Comparison of ENCODE assay signal across 23 cellular contexts in the genomic region with DNA sequence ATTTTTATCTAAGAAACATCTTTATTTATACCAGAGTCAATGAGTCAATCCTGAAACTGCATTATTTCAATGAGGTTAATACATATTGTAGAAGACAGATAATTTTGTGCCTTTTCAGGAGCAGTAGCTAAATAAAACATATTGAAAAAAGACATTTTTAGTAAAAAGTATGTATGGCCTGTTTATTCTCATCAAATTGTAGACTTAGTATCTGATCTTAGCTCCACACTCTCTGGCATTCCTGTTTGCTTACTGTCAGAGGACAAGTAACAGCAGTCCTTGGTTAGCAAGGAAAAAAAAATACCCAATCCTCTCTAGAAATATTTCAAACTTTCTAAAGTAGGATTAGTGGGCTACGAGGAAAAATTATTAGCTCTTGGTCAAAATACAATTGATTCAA. TPM values are rescaled to one million over a fixed set of nuclear protein-coding genes. Genes with fewer than 3 reads are reported as not detected.
A peak's percentile ranks its signal among the peaks of the same experiment; 100 is the strongest.
DNase-seq lines count a peak whose midpoint lies in the region; ATAC-seq, FAIRE-seq and TF ChIP-seq lines count a peak whose summit lies in the region.
"Had no signal": no experiment of that assay in that cellular context is flagged by ENCODE, and none has a peak within 500 bp of the region (broad histone marks: within the 10 kb centered on the region; RNA-seq: fewer than 3 reads in every experiment).

No MANE protein-coding gene starts in this region.

- H3K4me1 ChIP-seq in cardiac muscle cell (ENCODE audit: low read depth) (peaks cover 16% of the 10 kb centered on the region), adipocyte (ENCODE audit: control insufficient read depth, insufficient read depth, low read length) (peaks cover 3% of the 10 kb centered on the region), smooth muscle cell (ENCODE audit: low read depth) (peaks cover 38% of the 10 kb centered on the region), neural progenitor cell (no peaks in the 10 kb centered on the region)

- no peak for ATAC-seq in left ventricle myocardium superior
- no peak for ATAC-seq in GM21576 (IDR thresholded peaks at IDR 0.05; ENCODE audit: unreplicated experiment)
- ATAC-seq: GM23338, HCT116 had no signal

- no peaks in the 10 kb centered on the region for H3K27me3 Mint-ChIP-seq in neural progenitor cell (ENCODE audit: insufficient read depth, low read depth)
- H3K27me3 Mint-ChIP-seq: B cell had no signal

- H3K9me3 ChIP-seq in cardiac muscle cell (ENCODE audit: low read depth) (no peaks in the 10 kb centered on the region), adipocyte (ENCODE audit: control insufficient read depth, low read length) (no peaks in the 10 kb centered on the region), smooth muscle cell (replicated peaks; ENCODE audit: low read depth) (no peaks in the 10 kb centered on the region), neural progenitor cell (ENCODE audit: low read depth) (no peaks in the 10 kb centered on the region)

- H3F3A ChIP-seq in smooth muscle cell (ENCODE audit: low read depth) (peaks cover 22% of the 10 kb centered on the region), neural progenitor cell (ENCODE audit: low read depth) (no peaks in the 10 kb centered on the region)

- no peaks in the 10 kb centered on the region for H3K36me3 Mint-ChIP-seq in neural progenitor cell

- intact Hi-C loops in left ventricle myocardium superior (cut with micrococcal nuclease), result no loop called here

- H4K20me1 ChIP-seq in smooth muscle cell (ENCODE audit: low read depth), result no peaks in the 10 kb centered on the region
- no peaks in the 10 kb centered on the region for H4K20me1 ChIP-seq in neural progenitor cell (ENCODE audit: low read depth)

- H3K4me3 Mint-ChIP-seq in neural progenitor cell, result no peak overlapping the region
- H3K4me3 Mint-ChIP-seq: B cell, GM23338 had no signal

- DNase-seq in cardiac muscle cell (ENCODE audit: low read depth in 1 of 2, low spot score in 1 of 2) (peak in 1 of 2 donors; percentile 26), left ventricle myocardium superior (no peak), adipocyte (ENCODE audit: low read depth) (peak; percentile 43), frontal cortex (ENCODE audit: low spot score in 2 of 2) (no peak), smooth muscle cell (lab: John Stamatoyannopoulos, UW; ENCODE audit: unreplicated experiment) (no peak), NCI-H69 (lab: John Stamatoyannopoulos, UW) (no peak), neural progenitor cell (ENCODE audit: low spot score) (no peak)
- DNase-seq: DND-41, MM.1S, NCI-H1092 treated with DMSO at 0.1 percent for 48 hours, NCI-H2227 treated with DMSO at 0.1 percent for 48 hours, NCI-H510A treated with DMSO at 0.1 percent for 48 hours, NCI-H82, PC-9, SIG-M5 had no signal

- H3K36me3 ChIP-seq in cardiac muscle cell, result no peaks in the 10 kb centered on the region
- H3K36me3 ChIP-seq in adipocyte (ENCODE audit: control insufficient read depth, insufficient read depth, low read length, severe bottlenecking), result no peaks in the 10 kb centered on the region
- no peaks in the 10 kb centered on the region for H3K36me3 ChIP-seq in smooth muscle cell (ENCODE audit: low read depth)
- no peaks in the 10 kb centered on the region for H3K36me3 ChIP-seq in neural progenitor cell

- H3K27me3 ChIP-seq in cardiac muscle cell (no peaks in the 10 kb centered on the region), adipocyte (replicated peaks; ENCODE audit: control insufficient read depth, insufficient read depth, low read length) (no peaks in the 10 kb centered on the region), smooth muscle cell (ENCODE audit: low read depth) (no peaks in the 10 kb centered on the region), neural progenitor cell (no peaks in the 10 kb centered on the region)

- 2% methylated on average over 1 of the region's 1 CpG for WGBS in smooth muscle cell (ENCODE audit: low lambda C conversion rate)

- TF ChIP-seq CTCF in cardiac muscle cell (IDR thresholded peaks at IDR 0.05; ENCODE audit: low read depth, low read length) (no peak), smooth muscle cell (IDR thresholded peaks at IDR 0.05; ENCODE audit: borderline replicate concordance, insufficient read depth, poor library complexity, severe bottlenecking) (no peak), neural progenitor cell (IDR thresholded peaks at IDR 0.05) (no peak)

- FAIRE-seq in frontal cortex (lab: Jason Lieb, UNC), result peak; percentile 30
- FAIRE-seq: G401.6 had no signal

- H3K27ac ChIP-seq in cardiac muscle cell (peak overlapping the region; percentile 18), smooth muscle cell (ENCODE audit: low read depth) (peak overlapping the region; percentile 80), neural progenitor cell (no peak overlapping the region)
- H3K27ac ChIP-seq: 22Rv1, PC-9, RWPE1 had no signal

- no peak overlapping the region for H3K4me3 ChIP-seq in cardiac muscle cell
- H3K4me3 ChIP-seq in adipocyte (ENCODE audit: low read length), result no peak overlapping the region
- H3K4me3 ChIP-seq in smooth muscle cell, result no peak overlapping the region
- H3K4me3 ChIP-seq in neural progenitor cell, result no peak overlapping the region
- H3K4me3 ChIP-seq: GM23338, PC-9 had no signal

- H3K4me2 ChIP-seq in smooth muscle cell (peak overlapping the region; percentile 77), neural progenitor cell (no peak overlapping the region)
- H3K4me2 ChIP-seq: GM23338, PC-9 had no signal

- H3K4me1 Mint-ChIP-seq in neural progenitor cell, result no peaks in the 10 kb centered on the region
- H3K4me1 Mint-ChIP-seq: B cell, GM23338 had no signal

- H3K79me2 ChIP-seq in smooth muscle cell (ENCODE audit: low read depth) (no peaks in the 10 kb centered on the region), neural progenitor cell (ENCODE audit: low read depth) (no peaks in the 10 kb centered on the region)

- no peaks in the 10 kb centered on the region for H3K9me3 Mint-ChIP-seq in neural progenitor cell
- H3K9me3 Mint-ChIP-seq: GM23338 had no signal

- H3K9ac ChIP-seq in adipocyte (ENCODE audit: low read length), result no peak overlapping the region
- H3K9ac ChIP-seq in smooth muscle cell (ENCODE audit: low read depth), result no peak overlapping the region
- H3K9ac ChIP-seq in neural progenitor cell, result no peak overlapping the region

- peak overlapping the region; percentile 59 for H2AFZ ChIP-seq in smooth muscle cell (ENCODE audit: low read depth)
- H2AFZ ChIP-seq in neural progenitor cell (replicated peaks), result no peak overlapping the region
- H2AFZ ChIP-seq: GM23338, PC-9 had no signal

- no peak overlapping the region for H3K27ac Mint-ChIP-seq in neural progenitor cell
- H3K27ac Mint-ChIP-seq: B cell, GM23338 had no signal

RNA-seq across cellular contexts. Expression of a gene that starts 50.5 kb away (rescaled TPM):
- 123 TPM in 2 replicates for total RNA-seq in cardiac muscle cell
- polyA plus RNA-seq in cardiac muscle cell, result 92.9 and 111 TPM in 2 replicates
- 106 TPM for total RNA-seq in left ventricle myocardium superior
- 207 TPM for total RNA-seq in frontal cortex
- total RNA-seq in smooth muscle cell, result 269 and 295 TPM in 2 replicates
- 138 and 172 TPM in 2 replicates for polyA plus RNA-seq in smooth muscle cell
- total RNA-seq in neural progenitor cell (ENCODE audit: low replicate concordance), result 1.5 and 2.5 TPM in 2 replicates
- total RNA-seq: GM23338, LHCN-M2 had no signal
- polyA plus RNA-seq: GM23338 had no signal

Comparison
In these comparisons a context has a peak if more than half of its experiments do, and no peak if none do; other contexts are left out.
1. RNA of a gene that starts 50.5 kb away (total RNA-seq): 269 to 295 TPM in smooth muscle cell, 207 TPM in frontal cortex (single experiment), 123 TPM in cardiac muscle cell and 106 TPM in left ventricle myocardium superior (single experiment); 1.5 to 2.5 TPM in neural progenitor cell; every median in the first group is over 10 times any median in the second.